ENCODE assay signal across 18 cellular contexts in the genomic region with DNA sequence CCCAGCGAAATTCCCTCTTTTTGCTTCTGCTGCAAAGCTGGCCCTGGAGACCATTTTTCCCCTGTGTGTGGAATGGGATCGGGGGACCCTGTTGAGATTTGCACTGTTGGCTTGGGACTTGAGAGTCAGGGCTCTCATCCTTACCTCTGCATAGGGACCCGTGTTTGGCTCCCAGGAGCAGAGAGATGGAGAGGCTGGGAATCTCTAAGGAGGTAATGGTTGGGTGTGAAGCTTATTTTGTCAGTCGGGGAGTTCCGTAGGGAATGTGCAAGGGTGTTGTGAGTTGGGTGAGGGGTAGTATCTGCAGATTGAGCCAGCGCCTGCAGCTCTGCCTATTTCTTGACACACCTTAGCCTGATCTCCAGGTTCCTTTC. TPM values are rescaled to one million over a fixed set of nuclear protein-coding genes. Genes with fewer than 3 reads are reported as not detected.
A peak's percentile ranks its signal among the peaks of the same experiment; 100 is the strongest.
DNase-seq lines count a peak whose midpoint lies in the region; ATAC-seq and TF ChIP-seq lines count a peak whose summit lies in the region.
"Had no signal": no experiment of that assay in that cellular context is flagged by ENCODE, and none has a peak within 500 bp of the region (broad histone marks: within the 10 kb centered on the region; RNA-seq: fewer than 3 reads in every experiment).

No MANE protein-coding gene starts in this region.

- 4 to 11% methylated on average over 6 of the region's 6 CpGs for WGBS in body of pancreas, 2 donors
- WGBS in stomach, 5 donors = 18 to 55% (median 33%) methylated on average over 6 of the region's 6 CpGs

- intact Hi-C loops in body of pancreas (cut with DNase I) (loop anchor here (10.0 kb wide), 2 partner anchors 179 to 391 kb away; no protein-coding TSS in a partner anchor), lower lobe of right lung (cut with DNase I) (no loop called here), stomach (cut with DNase I; ENCODE audit: low total_unique reads) (no loop called here)

- no peak for TF ChIP-seq POLR2A in body of pancreas (IDR thresholded peaks at IDR 0.05)
- TF ChIP-seq POLR2A in stomach (IDR thresholded peaks at IDR 0.05) = no peak

- no peak for TF ChIP-seq EP300 in stomach (IDR thresholded peaks at IDR 0.05)

- H3K4me3 ChIP-seq in body of pancreas = peak overlapping the region in 1 of 2 donors; percentile 49
- peak overlapping the region; percentile 79 for H3K4me3 ChIP-seq in lower lobe of right lung
- H3K4me3 ChIP-seq in stomach = peak overlapping the region; percentile 67 to 89 (median 80)
- H3K4me3 ChIP-seq: HAP-1 had no signal

- H3K9me3 ChIP-seq in body of pancreas (no peaks in the 10 kb centered on the region), lower lobe of right lung (no peaks in the 10 kb centered on the region), stomach (no peaks in the 10 kb centered on the region)
- H3K9me3 ChIP-seq: HAP-1 had no signal

- H3K36me3 ChIP-seq in body of pancreas (replicated peaks in 1 of 2; ENCODE audit: insufficient read depth in 1 of 2, low read depth in 2 of 2) (no peaks in the 10 kb centered on the region), lower lobe of right lung (peaks cover 7% of the 10 kb centered on the region), stomach (peaks cover 10 to 34% (median 25%) of the 10 kb centered on the region in 4 donors)
- H3K36me3 ChIP-seq: HAP-1, WERI-Rb-1 had no signal

- ATAC-seq in body of pancreas (no peak), lower lobe of right lung (no peak), HG03571 (IDR thresholded peaks at IDR 0.05; ENCODE audit: unreplicated experiment) (no peak), GM21447 (IDR thresholded peaks at IDR 0.05; ENCODE audit: unreplicated experiment) (no peak)
- ATAC-seq: activated naive CD8-positive, alpha-beta T cell treated with anti-CD3 and anti-CD28 coated beads, Interleukin-2, amount 50 U/mL, for 24 hours; SK-N-SH treated with all-trans-retinoic acid at 6 μM for 48 hours; stimulated activated effector memory CD8-positive, alpha-beta T cell treated with anti-CD3 and anti-CD28 coated beads, Interleukin-12 subunit alpha, Interleukin-12 subunit beta, amount 100 ng/mL, for 72 hours had no signal

- DNase-seq in HT-29 (ENCODE audit: low spot score) (peak; percentile 58), body of pancreas (peak in 1 of 4 donors; percentile 37), lower lobe of right lung (no peak), stomach (no peak), RPMI8226 (no peak)
- DNase-seq in stimulated activated CD4-positive, alpha-beta T cell treated with anti-CD3 and anti-CD28 coated beads, Interleukin-2, amount 100 ng/mL, for 48 hours = no peak
- DNase-seq: activated naive CD8-positive, alpha-beta T cell treated with anti-CD3 and anti-CD28 coated beads, Interleukin-2, amount 50 U/mL, for 24 hours; C1 segment of cervical spinal cord; effector CD8-positive, alpha-beta T cell; EL; NCI-H2227 treated with DMSO at 0.1 percent for 48 hours; WERI-Rb-1 had no signal

- TF ChIP-seq CTCF in body of pancreas (IDR thresholded peaks at IDR 0.05) = no peak
- no peak for TF ChIP-seq CTCF in lower lobe of right lung (IDR thresholded peaks at IDR 0.05)
- no peak for TF ChIP-seq CTCF in stomach (IDR thresholded peaks at IDR 0.05)

- H3K27me3 ChIP-seq in body of pancreas (no peaks in the 10 kb centered on the region), lower lobe of right lung (ENCODE audit: low read depth) (peaks cover 41% of the 10 kb centered on the region), stomach (peaks cover 0 to 96% (median 42%) of the 10 kb centered on the region in 3 donors)

- peaks cover 25% of the 10 kb centered on the region for H3K4me1 ChIP-seq in body of pancreas
- peaks cover 29% of the 10 kb centered on the region for H3K4me1 ChIP-seq in lower lobe of right lung
- H3K4me1 ChIP-seq in stomach = peaks cover 3 to 35% (median 27%) of the 10 kb centered on the region in 4 donors
- H3K4me1 ChIP-seq: parathyroid adenoma had no signal

- H3K27ac ChIP-seq in body of pancreas (peak overlapping the region; percentile 25 to 100 (median 98)), lower lobe of right lung (peak overlapping the region; percentile 75), stomach (peak overlapping the region; percentile 78 to 97 (median 95))
- H3K27ac ChIP-seq: parathyroid adenoma, WERI-Rb-1 had no signal

RNA-seq across cellular contexts. Expression of gene GATA6, which starts 4.5 kb away (rescaled TPM):
- 66.5 and 73.8 TPM in 2 replicates for total RNA-seq in HT-29 (2014; rRNA removed; shearing (Covaris generic))
- 100 to 1,000 TPM in 1 of 2 donors, 10 to 100 TPM in 1; 41.8 to 114 TPM for total RNA-seq in body of pancreas
- total RNA-seq in lower lobe of right lung = 22.1 TPM
- total RNA-seq in stomach = 100 to 1,000 TPM in 3 of 5 donors, 10 to 100 TPM in 2; 71.5 to 194 (median 180) TPM
- polyA plus RNA-seq in stomach = 10 to 100 TPM; 11.9 to 37.9 (median 31.1) TPM
